In genomic region chr11:126416542-126417090, GRCh38 we compare ENCODE assay signal across 1 cellular context.
TF ChIP-seq lines count a peak whose summit lies in the region.

No MANE protein-coding gene starts in this region.

TF ChIP-seq in SK-N-SH, 30 proteins besides CTCF, POLR2A, EP300 and RAD21 (continued from another document):
- TF ChIP-seq IRF3 (IDR thresholded peaks at IDR 0.05; ENCODE audit: low read depth, low read length), result no peak
- no peak for TF ChIP-seq TCF12 (IDR thresholded peaks at IDR 0.05)
- TF ChIP-seq FOXM1 (IDR thresholded peaks at IDR 0.05; ENCODE audit: low read depth), result no peak
TF ChIP-seq in SK-N-SH: peak in this region for 0.
